Comparison of ENCODE assay signal across 8 cellular contexts in the genomic region with DNA sequence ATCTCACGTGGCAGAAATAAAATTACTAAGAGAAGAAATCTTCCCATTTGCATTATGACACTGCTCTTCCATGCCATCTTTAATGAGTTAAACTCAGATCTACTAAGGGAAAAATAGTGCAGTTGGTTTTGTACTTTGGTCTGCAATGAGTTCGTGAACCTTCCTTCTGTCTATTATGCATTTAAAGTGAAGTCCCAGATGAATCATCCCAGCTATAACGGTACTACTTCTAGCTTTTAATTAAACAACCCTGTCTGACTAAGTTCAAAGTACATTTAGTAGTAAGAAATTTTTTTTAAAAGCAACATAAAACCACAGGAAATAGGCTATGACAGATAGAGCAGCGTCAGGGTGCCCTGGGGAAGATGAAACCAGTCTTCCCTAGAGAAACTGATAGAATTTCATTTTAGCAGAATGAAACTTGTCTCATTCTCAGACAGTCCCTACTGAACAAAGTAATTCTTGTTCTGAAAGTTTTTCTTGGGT. TPM values are rescaled to one million over a fixed set of nuclear protein-coding genes. Genes with fewer than 3 reads are reported as not detected.
DNase-seq lines count a peak whose midpoint lies in the region; ATAC-seq and TF ChIP-seq lines count a peak whose summit lies in the region.

No MANE protein-coding gene starts in this region.

- H3K27me3 Mint-ChIP-seq in T-helper 17 cell = no peaks in the 10 kb centered on the region

- CTCF ChIA-PET in AG04450 (lab: Charles Lee) = no interaction called here

- peak; percentile 45 for DNase-seq in AG04450 (ENCODE audit: low read depth, low spot score)
- peak in 2 of 3 donors; percentile 29 to 30 for DNase-seq in T-helper 17 cell
- DNase-seq in effector CD8-positive, alpha-beta T cell (lab: John Stamatoyannopoulos, UW) = peak; percentile 2
- DNase-seq in stimulated activated naive CD4-positive, alpha-beta T cell (lab: John Stamatoyannopoulos, UW) = peak in 5 of 6 experiments; percentile 39 to 78 (median 77)
- DNase-seq in SKM-1 (lab: John Stamatoyannopoulos, UW; ENCODE audit: unreplicated experiment) = no peak
- DNase-seq in omental fat pad (ENCODE audit: low spot score) = no peak

- H3K27me3 ChIP-seq in AG04450 (ENCODE audit: control insufficient read depth, insufficient read depth, low read length) = no peaks in the 10 kb centered on the region

- H3K4me1 Mint-ChIP-seq in T-helper 17 cell = peaks cover 41% of the 10 kb centered on the region

- H3K4me3 Mint-ChIP-seq in T-helper 17 cell = peak overlapping the region; percentile 78

- TF ChIP-seq CTCF in AG04450 (IDR thresholded peaks at IDR 0.05; ENCODE audit: low read depth, low read length) (no peak), omental fat pad (IDR thresholded peaks at IDR 0.05) (no peak)

- H3K4me3 ChIP-seq in AG04450 (ENCODE audit: low read depth, low read length) = no peak overlapping the region

- POLR2A ChIA-PET in AG04450 (lab: Yijun Ruan, JAX) = interaction anchor here (1.0 kb wide), 1 partner anchor 87 kb away, joined by 3 read pairs; no protein-coding TSS in a partner anchor

- peak overlapping the region; percentile 98 for H3K27ac Mint-ChIP-seq in T-helper 17 cell

- H3K9me3 ChIP-seq in AG04450 (ENCODE audit: control insufficient read depth, insufficient read depth, low read length) (no peaks in the 10 kb centered on the region), T-helper 17 cell (ENCODE audit: control insufficient read depth, low read length, poor library complexity, severe bottlenecking) (no peaks in the 10 kb centered on the region)

- no peak overlapping the region for H3K27ac ChIP-seq in AG04450 (ENCODE audit: low read depth, low read length)

- H3K36me3 Mint-ChIP-seq in T-helper 17 cell (ENCODE audit: low read depth) = no peaks in the 10 kb centered on the region

- ATAC-seq in GM21786 (IDR thresholded peaks at IDR 0.05; ENCODE audit: unreplicated experiment) (peak; percentile 76), T-helper 17 cell (peak; percentile 93), GM18873 (IDR thresholded peaks at IDR 0.05; ENCODE audit: low FRiP score, unreplicated experiment) (no peak), omental fat pad (ENCODE audit: low FRiP score) (no peak)

RNA-seq across cellular contexts. Expression of a gene that starts 1.8 kb away (rescaled TPM):
- polyA plus RNA-seq in AG04450 (2011; rRNA removed) = not detected in 2 replicates
- polyA minus RNA-seq in AG04450 (2011; rRNA and poly(A)+ RNA removed) = not detected in 2 replicates
- not detected for total RNA-seq in T-helper 17 cell
- total RNA-seq in omental fat pad = not detected

RNA-seq across cellular contexts. Expression of a gene that starts 40.4 kb away (rescaled TPM):
- 19.4 and 20.3 TPM in 2 replicates for polyA plus RNA-seq in AG04450 (2011; rRNA removed)
- 17.0 and 19.1 TPM in 2 replicates for polyA minus RNA-seq in AG04450 (2011; rRNA and poly(A)+ RNA removed)
- total RNA-seq in T-helper 17 cell (10 to 100 TPM; 37.7 to 50.9 TPM), omental fat pad (10 to 100 TPM; 19.1 to 33.9 (median 28.3) TPM)

RNA-seq across cellular contexts. Expression of a gene that starts 46.6 kb away (rescaled TPM):
- 88.0 and 109 TPM in 2 replicates for polyA plus RNA-seq in AG04450 (2011; rRNA removed)
- 144 and 178 TPM in 2 replicates for polyA minus RNA-seq in AG04450 (2011; rRNA and poly(A)+ RNA removed)
- total RNA-seq in T-helper 17 cell = 10 to 100 TPM; 34.3 to 43.1 TPM
- 100 to 1,000 TPM in 1 of 4 donors, 10 to 100 TPM in 3; 57.2 to 101 (median 82.2) TPM for total RNA-seq in omental fat pad

Comparison
In these comparisons a context has a peak if more than half of its experiments do, and no peak if none do; other contexts are left out.
1. DNase-seq: peak in AG04450 (single experiment), T-helper 17 cell (2 of 3), effector CD8-positive, alpha-beta T cell (single experiment) and stimulated activated naive CD4-positive, alpha-beta T cell (5 of 6); none in SKM-1 (single experiment) and omental fat pad (single experiment).
2. ATAC-seq: peak in GM21786 (single experiment) and T-helper 17 cell (single experiment); none in GM18873 (single experiment) and omental fat pad (single experiment).